Comparison of ENCODE assay signal across 1 cellular context in the genomic region with DNA sequence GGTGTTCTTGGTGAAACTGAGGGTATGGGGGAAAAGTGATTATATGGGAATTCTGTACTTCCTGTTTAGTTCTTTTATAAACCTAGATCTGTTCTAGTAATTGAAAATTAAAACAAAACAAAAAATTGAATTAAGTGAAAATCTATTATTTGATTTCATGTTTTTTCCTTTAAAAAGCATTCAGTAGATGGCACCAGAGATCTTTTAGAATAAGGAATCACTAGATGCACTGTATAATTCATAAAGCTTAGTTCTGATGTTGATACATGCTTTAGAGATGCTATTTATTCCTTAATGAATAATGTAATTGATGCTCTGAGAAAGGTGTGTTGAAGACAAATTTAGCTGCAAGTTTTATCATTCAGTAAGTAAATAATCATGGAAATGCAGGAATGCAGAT.
TF ChIP-seq lines count a peak whose summit lies in the region.

No MANE protein-coding gene starts in this region.

TF ChIP-seq in SK-N-SH treated with all-trans-retinoic acid at 6 μM for 48 hours, 23 proteins besides CTCF, POLR2A, EP300 and RAD21 (continued from another document):
- TF ChIP-seq, protein P1, sequence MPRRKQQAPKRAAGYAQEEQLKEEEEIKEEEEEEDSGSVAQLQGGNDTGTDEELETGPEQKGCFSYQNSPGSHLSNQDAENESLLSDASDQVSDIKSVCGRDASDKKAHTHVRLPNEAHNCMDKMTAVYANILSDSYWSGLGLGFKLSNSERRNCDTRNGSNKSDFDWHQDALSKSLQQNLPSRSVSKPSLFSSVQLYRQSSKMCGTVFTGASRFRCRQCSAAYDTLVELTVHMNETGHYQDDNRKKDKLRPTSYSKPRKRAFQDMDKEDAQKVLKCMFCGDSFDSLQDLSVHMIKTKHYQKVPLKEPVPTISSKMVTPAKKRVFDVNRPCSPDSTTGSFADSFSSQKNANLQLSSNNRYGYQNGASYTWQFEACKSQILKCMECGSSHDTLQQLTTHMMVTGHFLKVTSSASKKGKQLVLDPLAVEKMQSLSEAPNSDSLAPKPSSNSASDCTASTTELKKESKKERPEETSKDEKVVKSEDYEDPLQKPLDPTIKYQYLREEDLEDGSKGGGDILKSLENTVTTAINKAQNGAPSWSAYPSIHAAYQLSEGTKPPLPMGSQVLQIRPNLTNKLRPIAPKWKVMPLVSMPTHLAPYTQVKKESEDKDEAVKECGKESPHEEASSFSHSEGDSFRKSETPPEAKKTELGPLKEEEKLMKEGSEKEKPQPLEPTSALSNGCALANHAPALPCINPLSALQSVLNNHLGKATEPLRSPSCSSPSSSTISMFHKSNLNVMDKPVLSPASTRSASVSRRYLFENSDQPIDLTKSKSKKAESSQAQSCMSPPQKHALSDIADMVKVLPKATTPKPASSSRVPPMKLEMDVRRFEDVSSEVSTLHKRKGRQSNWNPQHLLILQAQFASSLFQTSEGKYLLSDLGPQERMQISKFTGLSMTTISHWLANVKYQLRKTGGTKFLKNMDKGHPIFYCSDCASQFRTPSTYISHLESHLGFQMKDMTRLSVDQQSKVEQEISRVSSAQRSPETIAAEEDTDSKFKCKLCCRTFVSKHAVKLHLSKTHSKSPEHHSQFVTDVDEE (CRISPR knock-in tag; IDR thresholded peaks at IDR 0.05), result no peak
- TF ChIP-seq ARNTL (CRISPR knock-in tag; IDR thresholded peaks at IDR 0.05; ENCODE audit: borderline replicate concordance, low read depth) (no peak), ZC3H10 (CRISPR knock-in tag; IDR thresholded peaks at IDR 0.05) (no peak), OSR1 (CRISPR knock-in tag; IDR thresholded peaks at IDR 0.05) (no peak), ESRRG (CRISPR knock-in tag; IDR thresholded peaks at IDR 0.05) (no peak), RARB (CRISPR knock-in tag; IDR thresholded peaks at IDR 0.05) (no peak), GLIS3 (CRISPR knock-in tag; IDR thresholded peaks at IDR 0.05) (no peak), ISL1 (CRISPR knock-in tag; IDR thresholded peaks at IDR 0.05) (no peak)
- TF ChIP-seq, protein P2, sequence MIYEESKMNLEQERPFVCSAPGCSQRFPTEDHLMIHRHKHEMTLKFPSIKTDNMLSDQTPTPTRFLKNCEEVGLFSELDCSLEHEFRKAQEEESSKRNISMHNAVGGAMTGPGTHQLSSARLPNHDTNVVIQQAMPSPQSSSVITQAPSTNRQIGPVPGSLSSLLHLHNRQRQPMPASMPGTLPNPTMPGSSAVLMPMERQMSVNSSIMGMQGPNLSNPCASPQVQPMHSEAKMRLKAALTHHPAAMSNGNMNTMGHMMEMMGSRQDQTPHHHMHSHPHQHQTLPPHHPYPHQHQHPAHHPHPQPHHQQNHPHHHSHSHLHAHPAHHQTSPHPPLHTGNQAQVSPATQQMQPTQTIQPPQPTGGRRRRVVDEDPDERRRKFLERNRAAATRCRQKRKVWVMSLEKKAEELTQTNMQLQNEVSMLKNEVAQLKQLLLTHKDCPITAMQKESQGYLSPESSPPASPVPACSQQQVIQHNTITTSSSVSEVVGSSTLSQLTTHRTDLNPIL (CRISPR knock-in tag; IDR thresholded peaks at IDR 0.05; ENCODE audit: low read depth), result no peak
- TF ChIP-seq, protein P3, sequence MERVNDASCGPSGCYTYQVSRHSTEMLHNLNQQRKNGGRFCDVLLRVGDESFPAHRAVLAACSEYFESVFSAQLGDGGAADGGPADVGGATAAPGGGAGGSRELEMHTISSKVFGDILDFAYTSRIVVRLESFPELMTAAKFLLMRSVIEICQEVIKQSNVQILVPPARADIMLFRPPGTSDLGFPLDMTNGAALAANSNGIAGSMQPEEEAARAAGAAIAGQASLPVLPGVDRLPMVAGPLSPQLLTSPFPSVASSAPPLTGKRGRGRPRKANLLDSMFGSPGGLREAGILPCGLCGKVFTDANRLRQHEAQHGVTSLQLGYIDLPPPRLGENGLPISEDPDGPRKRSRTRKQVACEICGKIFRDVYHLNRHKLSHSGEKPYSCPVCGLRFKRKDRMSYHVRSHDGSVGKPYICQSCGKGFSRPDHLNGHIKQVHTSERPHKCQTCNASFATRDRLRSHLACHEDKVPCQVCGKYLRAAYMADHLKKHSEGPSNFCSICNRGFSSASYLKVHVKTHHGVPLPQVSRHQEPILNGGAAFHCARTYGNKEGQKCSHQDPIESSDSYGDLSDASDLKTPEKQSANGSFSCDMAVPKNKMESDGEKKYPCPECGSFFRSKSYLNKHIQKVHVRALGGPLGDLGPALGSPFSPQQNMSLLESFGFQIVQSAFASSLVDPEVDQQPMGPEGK (CRISPR knock-in tag; IDR thresholded peaks at IDR 0.05; ENCODE audit: borderline replicate concordance), result no peak
TF ChIP-seq in SK-N-SH treated with all-trans-retinoic acid at 6 μM for 48 hours: peak in this region for 0.
